Comparison of ENCODE assay signal across 24 cellular contexts in genomic region chr7:138170298-138170697, GRCh38.
A peak's percentile ranks its signal among the peaks of the same experiment; 100 is the strongest.
DNase-seq lines count a peak whose midpoint lies in the region; ATAC-seq and TF ChIP-seq lines count a peak whose summit lies in the region.
"Had no signal": no experiment of that assay in that cellular context is flagged by ENCODE, and none has a peak within 500 bp of the region (broad histone marks: within the 10 kb centered on the region; RNA-seq: fewer than 3 reads in every experiment).

No MANE protein-coding gene starts in this region.

- H4K20me1 ChIP-seq in hepatocyte (ENCODE audit: insufficient read depth, poor library complexity, severe bottlenecking) = no peaks in the 10 kb centered on the region

- peaks cover 26% of the 10 kb centered on the region for H3K4me1 Mint-ChIP-seq in T-helper 2 cell treated with Interferon-gamma antibody and Interleukin-4, amounts not matched to agents 5 μg/mL and 100 μg/mL, for 36 hours (ENCODE audit: low read depth)
- peaks cover 37% of the 10 kb centered on the region for H3K4me1 Mint-ChIP-seq in mesothelial cell of epicardium

- peaks cover 30% of the 10 kb centered on the region for H3K27me3 Mint-ChIP-seq in T-helper 2 cell treated with Interferon-gamma antibody and Interleukin-4, amounts not matched to agents 5 μg/mL and 100 μg/mL, for 36 hours (ENCODE audit: low read depth)
- no peaks in the 10 kb centered on the region for H3K27me3 Mint-ChIP-seq in mesothelial cell of epicardium (ENCODE audit: low read depth)

- TF ChIP-seq CTCF in hepatocyte (IDR thresholded peaks at IDR 0.05; ENCODE audit: poor library complexity) (no peak), mesothelial cell of epicardium (IDR thresholded peaks at IDR 0.05; ENCODE audit: unreplicated experiment) (no peak)

- peaks cover 4% of the 10 kb centered on the region for H3K9me3 ChIP-seq in hepatocyte (ENCODE audit: low read depth)
- H3K9me3 ChIP-seq: body of pancreas had no signal

- peaks cover 9% of the 10 kb centered on the region for H3K4me1 ChIP-seq in hepatocyte (ENCODE audit: insufficient read depth)
- H3K4me1 ChIP-seq: body of pancreas had no signal

- H3K79me2 ChIP-seq in hepatocyte = no peaks in the 10 kb centered on the region

- no peak for ATAC-seq in GM18873 (IDR thresholded peaks at IDR 0.05; ENCODE audit: low FRiP score, unreplicated experiment)
- ATAC-seq: body of pancreas; esophagus mucosa; naive thymus-derived CD8-positive, alpha-beta T cell; sciatic nerve had no signal

- H3K36me3 ChIP-seq in hepatocyte (replicated peaks; ENCODE audit: insufficient read depth, low read depth) = no peaks in the 10 kb centered on the region

- 8% methylated on average over 2 of the region's 2 CpGs for WGBS in hepatocyte (ENCODE audit: low lambda C conversion rate, missing lambda C conversion rate)

- peak overlapping the region; percentile 43 for H3K4me2 ChIP-seq in hepatocyte

- H3K9me3 Mint-ChIP-seq in T-helper 2 cell treated with Interferon-gamma antibody and Interleukin-4, amounts not matched to agents 5 μg/mL and 100 μg/mL, for 36 hours = peaks cover 16% of the 10 kb centered on the region
- H3K9me3 Mint-ChIP-seq in mesothelial cell of epicardium = peaks cover 17% of the 10 kb centered on the region

- DNase-seq in T-helper 2 cell treated with Interferon-gamma antibody and Interleukin-4, amounts not matched to agents 5 μg/mL and 100 μg/mL, for 36 hours (ENCODE audit: low spot score) = no peak
- DNase-seq in T-helper 2 cell (no peak), hepatocyte (ENCODE audit: low spot score) (no peak), mesothelial cell of epicardium (ENCODE audit: low spot score in 2 of 2, unreplicated experiment in 2 of 2) (no peak), NCI-H2107 treated with DMSO at 0.1 percent for 48 hours (lab: John Stamatoyannopoulos, UW; ENCODE audit: unreplicated experiment) (no peak), DMS53 treated with DMSO at 0.1 percent for 48 hours (lab: John Stamatoyannopoulos, UW; ENCODE audit: unreplicated experiment) (no peak), cortex of kidney (lab: John Stamatoyannopoulos, UW) (no peak)
- DNase-seq: activated CD4-positive, alpha-beta memory T cell treated with anti-CD3 and anti-CD28 coated beads, Interleukin-2, amount 10 ng/mL, durations not matched to agents 7 days and 5 days; activated gamma-delta T cell; body of pancreas; CD4-positive, alpha-beta T cell; effector CD8-positive, alpha-beta T cell; KBM-7; MM.1S; naive thymus-derived CD8-positive, alpha-beta T cell; NCI-H1436 treated with DMSO at 0.1 percent for 48 hours; NCI-H2107; NCI-H446 treated with DMSO at 0.1 percent for 48 hours; OCI-M1; stimulated activated naive CD8-positive, alpha-beta T cell treated with anti-CD3 and anti-CD28 coated beads, Interleukin-15, Interleukin-2, amounts not matched to agents 100 U/mL and 50 U/mL, for 24 hours had no signal

- no peak overlapping the region for H3K4me3 ChIP-seq in hepatocyte
- H3K4me3 ChIP-seq: body of pancreas had no signal

- H3K4me3 Mint-ChIP-seq in T-helper 2 cell treated with Interferon-gamma antibody and Interleukin-4, amounts not matched to agents 5 μg/mL and 100 μg/mL, for 36 hours = peak overlapping the region; percentile 30
- no peak overlapping the region for H3K4me3 Mint-ChIP-seq in mesothelial cell of epicardium
- H3K4me3 Mint-ChIP-seq: activated CD4-positive, alpha-beta memory T cell treated with anti-CD3 and anti-CD28 coated beads, Interleukin-2, amount 10 ng/mL, durations not matched to agents 7 days and 5 days; CD4-positive, alpha-beta T cell; naive thymus-derived CD8-positive, alpha-beta T cell had no signal

- no peaks in the 10 kb centered on the region for H3K9me2 ChIP-seq in hepatocyte (replicated peaks; ENCODE audit: insufficient read depth)

- H3K27me3 ChIP-seq in hepatocyte = no peaks in the 10 kb centered on the region
- H3K27me3 ChIP-seq: body of pancreas had no signal

- no peak overlapping the region for H3K27ac Mint-ChIP-seq in T-helper 2 cell treated with Interferon-gamma antibody and Interleukin-4, amounts not matched to agents 5 μg/mL and 100 μg/mL, for 36 hours
- peak overlapping the region; percentile 48 for H3K27ac Mint-ChIP-seq in mesothelial cell of epicardium
- H3K27ac Mint-ChIP-seq: activated CD4-positive, alpha-beta memory T cell treated with anti-CD3 and anti-CD28 coated beads, Interleukin-2, amount 10 ng/mL, durations not matched to agents 7 days and 5 days; CD4-positive, alpha-beta T cell; naive thymus-derived CD8-positive, alpha-beta T cell had no signal

- peak overlapping the region; percentile 8 for H3K27ac ChIP-seq in hepatocyte
- H3K27ac ChIP-seq: 22Rv1, body of pancreas had no signal

- no peaks in the 10 kb centered on the region for H3K36me3 Mint-ChIP-seq in T-helper 2 cell treated with Interferon-gamma antibody and Interleukin-4, amounts not matched to agents 5 μg/mL and 100 μg/mL, for 36 hours (ENCODE audit: low read depth)
- H3K36me3 Mint-ChIP-seq in mesothelial cell of epicardium = peaks cover 7% of the 10 kb centered on the region

- H2AFZ ChIP-seq in hepatocyte = no peak overlapping the region
